11 cellular contexts compared by ENCODE assay signal in the genomic region with DNA sequence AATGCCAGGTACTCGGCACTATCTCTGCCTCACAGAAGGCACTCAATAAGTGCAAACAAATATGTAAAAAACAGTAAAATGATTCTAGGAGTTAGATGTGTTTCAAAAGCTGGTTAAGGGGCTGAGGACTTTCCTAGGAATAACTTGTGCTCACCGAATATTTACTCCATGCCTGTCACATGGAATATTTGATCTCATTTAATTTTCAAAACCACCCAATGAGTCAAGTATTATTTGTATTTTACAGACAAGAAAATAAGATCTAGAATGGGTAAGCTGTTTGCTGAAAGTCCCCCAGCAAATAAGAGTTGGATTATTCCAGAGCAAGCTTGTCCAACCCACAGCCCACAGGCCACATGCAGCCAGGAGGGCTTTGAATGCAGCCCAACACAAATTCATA.
"Had no signal": no experiment of that assay in that cellular context is flagged by ENCODE, and none has a peak within 500 bp of the region (broad histone marks: within the 10 kb centered on the region; RNA-seq: fewer than 3 reads in every experiment).

No MANE protein-coding gene starts in this region.

- H3K9ac ChIP-seq: GM23248 had no signal

- DNase-seq: GM23248, GOT3, H7, H9, HCEC 1CT, HFFc6 had no signal

- H3K4me1 ChIP-seq: HAP-1 had no signal

- FAIRE-seq: H1, H54 had no signal

- H3K27ac ChIP-seq: GM23248 had no signal

- H3K36me3 ChIP-seq: HAP-1 had no signal

- H3K4me3 ChIP-seq: GM23248, GM23338, HAP-1 had no signal

- ATAC-seq: GM23338, HCT116 had no signal

- H3K9me3 ChIP-seq: HAP-1 had no signal

- H3K4me2 ChIP-seq: GM23338 had no signal

- H2AFZ ChIP-seq: GM23248, GM23338 had no signal
